8 cellular contexts compared by ENCODE assay signal in genomic region chr1:154352581-154353459, GRCh38. TPM values are rescaled to one million over a fixed set of nuclear protein-coding genes. Genes with fewer than 3 reads are reported as not detected.
DNase-seq lines count a peak whose midpoint lies in the region; ATAC-seq, FAIRE-seq and TF ChIP-seq lines count a peak whose summit lies in the region.

No MANE protein-coding gene starts in this region.

- no peaks in the 10 kb centered on the region for H3K27me3 Mint-ChIP-seq in Caco-2 (ENCODE audit: insufficient read depth, unreplicated experiment)
- peaks cover 12% of the 10 kb centered on the region for H3K27me3 Mint-ChIP-seq in IgD-negative memory B cell
- no peaks in the 10 kb centered on the region for H3K27me3 Mint-ChIP-seq in T-helper 2 cell treated with Interferon-gamma antibody and Interleukin-4, amounts not matched to agents 5 μg/mL and 100 μg/mL, for 36 hours (ENCODE audit: low read depth)
- no peaks in the 10 kb centered on the region for H3K27me3 Mint-ChIP-seq in central memory CD8-positive, alpha-beta T cell

- ATAC-seq in central memory CD8-positive, alpha-beta T cell (replicated peaks; ENCODE audit: extremely low read depth, poor library complexity, severe bottlenecking) = peak; percentile 70

- H3K4me1 ChIP-seq in Caco-2 = peaks cover 25% of the 10 kb centered on the region
- peaks cover 17% of the 10 kb centered on the region for H3K4me1 ChIP-seq in keratinocyte (ENCODE audit: control insufficient read depth, extremely low read depth, insufficient read depth, low read length)

- peak overlapping the region; percentile 91 for H2AFZ ChIP-seq in keratinocyte (ENCODE audit: control insufficient read depth, low read length)

- TF ChIP-seq CTCF in Caco-2 (IDR thresholded peaks at IDR 0.05; ENCODE audit: insufficient read depth in 1 of 2, low read depth in 1 of 2, low read length in 1 of 2, severe bottlenecking in 1 of 2, unreplicated experiment in 1 of 2) = no peak
- TF ChIP-seq CTCF in keratinocyte (optimal IDR thresholded peaks at IDR 0.05 in 1 of 3, IDR thresholded peaks at IDR 0.05 in 1 of 3, conservative IDR thresholded peaks at IDR 0.05 in 1 of 3; ENCODE audit: extremely low read depth in 1 of 3, insufficient read depth in 2 of 3, low read length in 3 of 3) = peak in 1 of 3 experiments; percentile 15

- H3K4me3 ChIP-seq in Caco-2 (ENCODE audit: low read depth, low read length) (peak overlapping the region; percentile 43), keratinocyte (ENCODE audit: control insufficient read depth in 2 of 3, extremely low read depth in 1 of 3, insufficient read depth in 2 of 3, low read depth in 1 of 3, low read length in 3 of 3) (peak overlapping the region; percentile 9 to 74 (median 58)), skin epidermis (peak overlapping the region; percentile 8 to 41 (median 25))

- H3K9me3 Mint-ChIP-seq in Caco-2 (ENCODE audit: unreplicated experiment) = no peaks in the 10 kb centered on the region
- no peaks in the 10 kb centered on the region for H3K9me3 Mint-ChIP-seq in IgD-negative memory B cell
- no peaks in the 10 kb centered on the region for H3K9me3 Mint-ChIP-seq in T-helper 2 cell treated with Interferon-gamma antibody and Interleukin-4, amounts not matched to agents 5 μg/mL and 100 μg/mL, for 36 hours
- no peaks in the 10 kb centered on the region for H3K9me3 Mint-ChIP-seq in central memory CD8-positive, alpha-beta T cell

- no peaks in the 10 kb centered on the region for H3K36me3 ChIP-seq in Caco-2 (ENCODE audit: control insufficient read depth, insufficient read depth, low read length)
- H3K36me3 ChIP-seq in keratinocyte (ENCODE audit: control insufficient read depth in 2 of 2, extremely low read depth in 1 of 2, insufficient read depth in 2 of 2, low read length in 2 of 2) = peaks cover 1 to 5% of the 10 kb centered on the region in 2 experiments

- CTCF ChIA-PET in Caco-2 (lab: Charles Lee) = interaction anchor here (0.5 to 2.6 kb wide), 10 partner anchors 14 to 431 kb away, joined by 3 to 16 read pairs (median 6); partner anchors contain the start of gene AQP10

- POLR2A ChIA-PET in Caco-2 (lab: Charles Lee) = interaction anchor here (0.6 to 1.3 kb wide), 3 partner anchors 17 to 172 kb away, joined by 3 to 11 read pairs (median 3); no protein-coding TSS in a partner anchor

- H3K4me1 Mint-ChIP-seq in Caco-2 (ENCODE audit: low read depth, unreplicated experiment) (peaks cover 20% of the 10 kb centered on the region), IgD-negative memory B cell (peaks cover 9 to 18% (median 18%) of the 10 kb centered on the region in 3 donors)
- H3K4me1 Mint-ChIP-seq in T-helper 2 cell treated with Interferon-gamma antibody and Interleukin-4, amounts not matched to agents 5 μg/mL and 100 μg/mL, for 36 hours (ENCODE audit: low read depth) = peaks cover 27% of the 10 kb centered on the region
- peaks cover 33% of the 10 kb centered on the region for H3K4me1 Mint-ChIP-seq in central memory CD8-positive, alpha-beta T cell

- intact Hi-C loops in Caco-2 (cut with micrococcal nuclease; ENCODE audit: unreplicated experiment) = loop anchor here (1.0 to 5.0 kb wide), 4 partner anchors 18 to 194 kb away; partner anchors contain the start of gene IL6R

- H3K36me3 Mint-ChIP-seq in Caco-2 (ENCODE audit: insufficient read depth, unreplicated experiment) = peaks cover 5% of the 10 kb centered on the region
- H3K36me3 Mint-ChIP-seq in IgD-negative memory B cell = peaks cover 4% of the 10 kb centered on the region
- H3K36me3 Mint-ChIP-seq in T-helper 2 cell treated with Interferon-gamma antibody and Interleukin-4, amounts not matched to agents 5 μg/mL and 100 μg/mL, for 36 hours (ENCODE audit: low read depth) = peaks cover 32% of the 10 kb centered on the region
- peaks cover 23% of the 10 kb centered on the region for H3K36me3 Mint-ChIP-seq in central memory CD8-positive, alpha-beta T cell (ENCODE audit: insufficient read depth)

- H3K9me3 ChIP-seq in Caco-2 (no peaks in the 10 kb centered on the region), keratinocyte (ENCODE audit: control insufficient read depth, low read depth, low read length) (no peaks in the 10 kb centered on the region)

- peak overlapping the region; percentile 86 for H3K4me3 Mint-ChIP-seq in Caco-2 (ENCODE audit: unreplicated experiment)
- H3K4me3 Mint-ChIP-seq in IgD-negative memory B cell = peak overlapping the region; percentile 35 to 96 (median 89)
- H3K4me3 Mint-ChIP-seq in T-helper 2 cell treated with Interferon-gamma antibody and Interleukin-4, amounts not matched to agents 5 μg/mL and 100 μg/mL, for 36 hours = peak overlapping the region; percentile 76
- peak overlapping the region; percentile 73 for H3K4me3 Mint-ChIP-seq in central memory CD8-positive, alpha-beta T cell

- dilution Hi-C loops in keratinocyte (cut with MboI; ENCODE audit: extremely low pct_ligation_motif_present, low sequenced_read_pairs) = no loop called here

- DNase-seq in Caco-2 = peak; percentile 73 to 81
- DNase-seq in T-helper 2 cell treated with Interferon-gamma antibody and Interleukin-4, amounts not matched to agents 5 μg/mL and 100 μg/mL, for 36 hours (ENCODE audit: low spot score) = peak; percentile 49
- no peak for DNase-seq in central memory CD8-positive, alpha-beta T cell (ENCODE audit: low spot score in 2 of 2)
- DNase-seq in keratinocyte (ENCODE audit: low read depth, low spot score) = no peak
- DNase-seq in HK-2 (ENCODE audit: unreplicated experiment) = no peak
- DNase-seq in cortex of kidney (lab: John Stamatoyannopoulos, UW) = no peak

- H3K9me1 ChIP-seq in keratinocyte (ENCODE audit: control insufficient read depth, extremely low read depth, insufficient read depth, low read length) = no peaks in the 10 kb centered on the region

- BruUV-seq in Caco-2 (replicated peaks; lab: Mats Ljungman, UMichigan) = TSS peak; percentile 62

- no peaks in the 10 kb centered on the region for H4K20me1 ChIP-seq in keratinocyte (ENCODE audit: control insufficient read depth, extremely low read depth, insufficient read depth, low read length)

- no peak for FAIRE-seq in keratinocyte (lab: Jason Lieb, UNC)

- peak overlapping the region; percentile 86 for H3K27ac Mint-ChIP-seq in Caco-2 (ENCODE audit: unreplicated experiment)
- H3K27ac Mint-ChIP-seq in IgD-negative memory B cell = peak overlapping the region in 1 of 3 donors; percentile 51
- peak overlapping the region; percentile 85 for H3K27ac Mint-ChIP-seq in T-helper 2 cell treated with Interferon-gamma antibody and Interleukin-4, amounts not matched to agents 5 μg/mL and 100 μg/mL, for 36 hours
- H3K27ac Mint-ChIP-seq in central memory CD8-positive, alpha-beta T cell (ENCODE audit: low read depth) = peak overlapping the region; percentile 94

- H3K9ac ChIP-seq in keratinocyte (ENCODE audit: control insufficient read depth, extremely low read depth, insufficient read depth, low read length) = peak overlapping the region; percentile 30

- no peaks in the 10 kb centered on the region for H3K27me3 ChIP-seq in Caco-2 (replicated peaks; ENCODE audit: control insufficient read depth, insufficient read depth, low read length)
- H3K27me3 ChIP-seq in keratinocyte (ENCODE audit: control insufficient read depth, extremely low read depth, insufficient read depth, low read length) = no peaks in the 10 kb centered on the region

- no peak overlapping the region for H3K27ac ChIP-seq in keratinocyte (ENCODE audit: control insufficient read depth, insufficient read depth, low read length)
- H3K27ac ChIP-seq in skin epidermis = peak overlapping the region in 15 of 21 experiments; percentile 22 to 79 (median 58)

- H3K4me2 ChIP-seq in keratinocyte (ENCODE audit: control insufficient read depth, extremely low read depth, insufficient read depth, low read depth, low read length) = peak overlapping the region; percentile 78

- no peaks in the 10 kb centered on the region for H3K79me2 ChIP-seq in keratinocyte (ENCODE audit: control insufficient read depth, insufficient read depth, low read length)

RNA-seq across cellular contexts. Expression of gene ATP8B2, which starts 27.5 kb away (rescaled TPM):
- total RNA-seq in Caco-2 (2022) = 10.5 and 10.6 TPM in 2 replicates
- polyA plus RNA-seq in IgD-negative memory B cell (20.7 TPM), keratinocyte (9.5 to 16.2 TPM (median 12.5 TPM) in 3 replicates)
- 2.2 TPM for polyA plus RNA-seq in keratinocyte (2011; ENCODE audit: low read depth)
- polyA plus RNA-seq in keratinocyte (2011; cell fraction: cytosol; rRNA removed) = 8.5 and 14.9 TPM in 2 replicates
- 23.2 and 30.9 TPM in 2 replicates for polyA plus RNA-seq in keratinocyte (2011; cell fraction: nucleus; rRNA removed)
- 3.4 and 11.0 TPM in 2 replicates for polyA plus RNA-seq in keratinocyte (2012; ENCODE audit: low replicate concordance)
- polyA minus RNA-seq in keratinocyte = 15.2 to 28.1 TPM (median 19.4 TPM) in 3 replicates
- polyA minus RNA-seq in keratinocyte (2011; cell fraction: cytosol; rRNA and poly(A)+ RNA removed) = 9.6 TPM
- polyA minus RNA-seq in keratinocyte (2011; cell fraction: nucleus; rRNA and poly(A)+ RNA removed) = 18.2 and 20.5 TPM in 2 replicates

RNA-seq across cellular contexts. Expression of gene AQP10, which starts 31.9 kb away (rescaled TPM):
- total RNA-seq in Caco-2 (2022) = 0.50 and 1.3 TPM in 2 replicates
- not detected for polyA plus RNA-seq in IgD-negative memory B cell
- polyA plus RNA-seq in keratinocyte = 0.85 to 1.8 TPM (median 1.2 TPM) in 3 replicates
- polyA plus RNA-seq in keratinocyte (2011; ENCODE audit: low read depth) = not detected
- 0.50 and 0.97 TPM in 2 replicates for polyA plus RNA-seq in keratinocyte (2011; cell fraction: cytosol; rRNA removed)
- polyA plus RNA-seq in keratinocyte (2011; cell fraction: nucleus; rRNA removed) = 0.92 and 1.2 TPM in 2 replicates
- 0.37 and 0.71 TPM in 2 replicates for polyA plus RNA-seq in keratinocyte (2012; ENCODE audit: low replicate concordance)
- polyA minus RNA-seq in keratinocyte = 0.39 to 1.3 TPM (median 1.2 TPM) in 3 replicates
- not detected for polyA minus RNA-seq in keratinocyte (2011; cell fraction: cytosol; rRNA and poly(A)+ RNA removed)
- 0.74 and 0.93 TPM in 2 replicates for polyA minus RNA-seq in keratinocyte (2011; cell fraction: nucleus; rRNA and poly(A)+ RNA removed)

RNA-seq across cellular contexts. Expression of gene IL6R, which starts 52.3 kb away (rescaled TPM):
- total RNA-seq in Caco-2 (2022) = 4.9 and 5.8 TPM in 2 replicates
- polyA plus RNA-seq in IgD-negative memory B cell = 6.8 TPM
- polyA plus RNA-seq in keratinocyte = 12.6 to 24.1 TPM (median 15.9 TPM) in 3 replicates
- polyA plus RNA-seq in keratinocyte (2011; ENCODE audit: low read depth) = 12.4 TPM
- 8.2 and 11.1 TPM in 2 replicates for polyA plus RNA-seq in keratinocyte (2011; cell fraction: cytosol; rRNA removed)
- polyA plus RNA-seq in keratinocyte (2011; cell fraction: nucleus; rRNA removed) = 30.5 and 37.3 TPM in 2 replicates
- polyA plus RNA-seq in keratinocyte (2012; ENCODE audit: low replicate concordance) = 9.3 and 24.5 TPM in 2 replicates
- 33.9 to 71.2 TPM (median 38.4 TPM) in 3 replicates for polyA minus RNA-seq in keratinocyte
- 28.0 TPM for polyA minus RNA-seq in keratinocyte (2011; cell fraction: cytosol; rRNA and poly(A)+ RNA removed)
- 38.8 and 51.2 TPM in 2 replicates for polyA minus RNA-seq in keratinocyte (2011; cell fraction: nucleus; rRNA and poly(A)+ RNA removed)

Comparison
In these comparisons a context has a peak if more than half of its experiments do, and no peak if none do; other contexts are left out.
1. DNase-seq: peak in Caco-2 (2 of 2) and T-helper 2 cell treated with Interferon-gamma antibody and Interleukin-4, amounts not matched to agents 5 μg/mL and 100 μg/mL, for 36 hours (single experiment); none in central memory CD8-positive, alpha-beta T cell (0 of 2), keratinocyte (single experiment), HK-2 (single experiment) and cortex of kidney (single experiment).
2. Peak in every context shown above with its lines, with median percentiles within 50 percentile points of each other: H3K4me3 ChIP-seq and H3K4me3 Mint-ChIP-seq.